ENCODE assay signal across 10 cellular contexts in genomic region chr11:119016216-119017009, GRCh38. TPM values are rescaled to one million over a fixed set of nuclear protein-coding genes. Genes with fewer than 3 reads are reported as not detected.
DNase-seq lines count a peak whose midpoint lies in the region; ATAC-seq and TF ChIP-seq lines count a peak whose summit lies in the region.
"Had no signal": no experiment of that assay in that cellular context is flagged by ENCODE, and none has a peak within 500 bp of the region (broad histone marks: within the 10 kb centered on the region; RNA-seq: fewer than 3 reads in every experiment).

No MANE protein-coding gene starts in this region.

- H3K27ac Mint-ChIP-seq in activated CD4-positive, alpha-beta T cell treated with anti-CD3 and anti-CD28 coated beads, Interleukin-2, amount 10 ng/mL, durations not matched to agents 7 days and 5 days, result peak overlapping the region; percentile 64
- H3K27ac Mint-ChIP-seq in WTC11, result peak overlapping the region; percentile 80
- H3K27ac Mint-ChIP-seq in stimulated activated memory B cell treated with anti-CD40 and anti-IgM and Interleukin-4, amounts not matched to agents 10 μg/mL and 1 μg/mL and 100 μg/mL, for 72 hours, result peak overlapping the region; percentile 95

- H3K36me3 Mint-ChIP-seq in activated CD4-positive, alpha-beta T cell treated with anti-CD3 and anti-CD28 coated beads, Interleukin-2, amount 10 ng/mL, durations not matched to agents 7 days and 5 days (ENCODE audit: low read depth), result peaks cover 70% of the 10 kb centered on the region
- peaks cover 64% of the 10 kb centered on the region for H3K36me3 Mint-ChIP-seq in WTC11
- peaks cover 55% of the 10 kb centered on the region for H3K36me3 Mint-ChIP-seq in stimulated activated memory B cell treated with anti-CD40 and anti-IgM and Interleukin-4, amounts not matched to agents 10 μg/mL and 1 μg/mL and 100 μg/mL, for 72 hours

- in situ Hi-C loops in ACHN (cut with HindIII; ENCODE audit: low pct_ligation_motif_present, low pct_unique_long_range_greater_than_20kb, low sequenced_read_pairs), result no loop called here

- no peaks in the 10 kb centered on the region for H3K9me3 Mint-ChIP-seq in activated CD4-positive, alpha-beta T cell treated with anti-CD3 and anti-CD28 coated beads, Interleukin-2, amount 10 ng/mL, durations not matched to agents 7 days and 5 days
- H3K9me3 Mint-ChIP-seq in WTC11, result no peaks in the 10 kb centered on the region
- H3K9me3 Mint-ChIP-seq in stimulated activated memory B cell treated with anti-CD40 and anti-IgM and Interleukin-4, amounts not matched to agents 10 μg/mL and 1 μg/mL and 100 μg/mL, for 72 hours, result no peaks in the 10 kb centered on the region

- POLR2A ChIA-PET in activated CD4-positive, alpha-beta T cell treated with anti-CD3 and anti-CD28 coated beads, Interleukin-2, amount 10 ng/mL, durations not matched to agents 7 days and 5 days (lab: Charles Lee), result interaction anchor here (1.0 kb wide), 1 partner anchor 16 kb away, joined by 6 read pairs; no protein-coding TSS in a partner anchor
- POLR2A ChIA-PET in WTC11 (lab: Charles Lee), result interaction anchor here (0.6 kb wide), 1 partner anchor 108 kb away, joined by 4 read pairs; no protein-coding TSS in a partner anchor

- TF ChIP-seq CTCF in WTC11 (IDR thresholded peaks at IDR 0.05) (no peak), fibroblast of villous mesenchyme (IDR thresholded peaks at IDR 0.05; ENCODE audit: insufficient read depth, low read depth, low read length) (no peak)

- H3K27me3 Mint-ChIP-seq in activated CD4-positive, alpha-beta T cell treated with anti-CD3 and anti-CD28 coated beads, Interleukin-2, amount 10 ng/mL, durations not matched to agents 7 days and 5 days, result no peaks in the 10 kb centered on the region
- H3K27me3 Mint-ChIP-seq in WTC11 (ENCODE audit: low read depth), result no peaks in the 10 kb centered on the region; the same call in 1 of the 2 replicates
- H3K27me3 Mint-ChIP-seq in stimulated activated memory B cell treated with anti-CD40 and anti-IgM and Interleukin-4, amounts not matched to agents 10 μg/mL and 1 μg/mL and 100 μg/mL, for 72 hours, result no peaks in the 10 kb centered on the region

- peaks cover 53% of the 10 kb centered on the region for H3K4me1 Mint-ChIP-seq in activated CD4-positive, alpha-beta T cell treated with anti-CD3 and anti-CD28 coated beads, Interleukin-2, amount 10 ng/mL, durations not matched to agents 7 days and 5 days
- peaks cover 16% of the 10 kb centered on the region for H3K4me1 Mint-ChIP-seq in WTC11
- H3K4me1 Mint-ChIP-seq in stimulated activated memory B cell treated with anti-CD40 and anti-IgM and Interleukin-4, amounts not matched to agents 10 μg/mL and 1 μg/mL and 100 μg/mL, for 72 hours, result peaks cover 24% of the 10 kb centered on the region

- CTCF ChIA-PET in activated CD4-positive, alpha-beta T cell treated with anti-CD3 and anti-CD28 coated beads, Interleukin-2, amount 10 ng/mL, durations not matched to agents 7 days and 5 days (lab: Charles Lee), result interaction anchor here (0.6 to 4.2 kb wide), 7 partner anchors 8 to 203 kb away, joined by 3 to 12 read pairs (median 5); partner anchors contain the start of gene SLC37A4
- CTCF ChIA-PET in WTC11 (lab: Charles Lee), result interaction anchor here (0.7 to 1.5 kb wide), 2 partner anchors 18 to 268 kb away, joined by 3 to 5 read pairs; partner anchors contain the start of gene CENATAC

- H3K4me3 ChIP-seq in fibroblast of villous mesenchyme (ENCODE audit: low read depth, low read length), result peak overlapping the region; percentile 95

- ATAC-seq in WTC11, result no peak
- no peak for ATAC-seq in stimulated activated memory B cell treated with anti-CD40 and anti-IgM and Interleukin-4, amounts not matched to agents 10 μg/mL and 1 μg/mL and 100 μg/mL, for 72 hours

- H3K4me3 Mint-ChIP-seq in activated CD4-positive, alpha-beta T cell treated with anti-CD3 and anti-CD28 coated beads, Interleukin-2, amount 10 ng/mL, durations not matched to agents 7 days and 5 days, result peak overlapping the region; percentile 98
- peak overlapping the region; percentile 98 for H3K4me3 Mint-ChIP-seq in WTC11
- H3K4me3 Mint-ChIP-seq in stimulated activated memory B cell treated with anti-CD40 and anti-IgM and Interleukin-4, amounts not matched to agents 10 μg/mL and 1 μg/mL and 100 μg/mL, for 72 hours, result peak overlapping the region; percentile 95

- no peak for DNase-seq in activated CD4-positive, alpha-beta T cell treated with anti-CD3 and anti-CD28 coated beads, Interleukin-2, amount 10 ng/mL, durations not matched to agents 7 days and 5 days
- DNase-seq in activated CD4-positive, alpha-beta T cell treated with anti-CD3 and anti-CD28 coated beads, Interleukin-2, amount 50 U/mL, for 1 hour, result no peak
- DNase-seq in WTC11 (ENCODE audit: low spot score) (no peak), fibroblast of villous mesenchyme (ENCODE audit: low read depth) (no peak), NOMO-1 treated with DMSO at 0.1 percent for 48 hours (lab: John Stamatoyannopoulos, UW; ENCODE audit: unreplicated experiment) (no peak), ACHN (no peak), NCI-H187 treated with DMSO at 0.1 percent for 48 hours (lab: John Stamatoyannopoulos, UW) (no peak)
- DNase-seq: midbrain, RPMI8226 had no signal

TF ChIP-seq in WTC11, 78 proteins besides CTCF, POLR2A, EP300 and RAD21:
- TF ChIP-seq EMX1 (CRISPR knock-in tag; IDR thresholded peaks at IDR 0.05) (peak; percentile 62; the same call in 1 of the 2 replicates), RORB (CRISPR knock-in tag; IDR thresholded peaks at IDR 0.05) (no peak)

RNA-seq across cellular contexts. Expression of gene RPS25, which starts 1.7 kb away (rescaled TPM):
- total RNA-seq in activated CD4-positive, alpha-beta T cell treated with anti-CD3 and anti-CD28 coated beads, Interleukin-2, amount 10 ng/mL, durations not matched to agents 7 days and 5 days, result 1,000 to 10,000 TPM; 1,054 to 1,196 TPM
- 1,349 to 1,504 TPM (median 1,464 TPM) in 3 replicates for total RNA-seq in WTC11 (2021)
- 886 and 914 TPM in 2 replicates for total RNA-seq in fibroblast of villous mesenchyme

RNA-seq across cellular contexts. Expression of gene TRAPPC4, which starts 2.2 kb away (rescaled TPM):
- total RNA-seq in activated CD4-positive, alpha-beta T cell treated with anti-CD3 and anti-CD28 coated beads, Interleukin-2, amount 10 ng/mL, durations not matched to agents 7 days and 5 days, result 10 to 100 TPM; 58.5 to 65.4 TPM
- total RNA-seq in WTC11 (2021) (65.1 to 75.7 TPM (median 65.5 TPM) in 3 replicates), fibroblast of villous mesenchyme (55.4 and 94.6 TPM in 2 replicates)

RNA-seq across cellular contexts. Expression of gene SLC37A4, which starts 14.3 kb away (rescaled TPM):
- total RNA-seq in activated CD4-positive, alpha-beta T cell treated with anti-CD3 and anti-CD28 coated beads, Interleukin-2, amount 10 ng/mL, durations not matched to agents 7 days and 5 days, result 10 to 100 TPM; 17.9 to 19.4 TPM
- 48.6 to 57.0 TPM (median 54.5 TPM) in 3 replicates for total RNA-seq in WTC11 (2021)
- total RNA-seq in fibroblast of villous mesenchyme, result 9.5 and 13.2 TPM in 2 replicates

RNA-seq across cellular contexts. Expression of gene CENATAC, which starts 18.5 kb away (rescaled TPM):
- 10 to 100 TPM; 40.4 to 47.2 TPM for total RNA-seq in activated CD4-positive, alpha-beta T cell treated with anti-CD3 and anti-CD28 coated beads, Interleukin-2, amount 10 ng/mL, durations not matched to agents 7 days and 5 days
- total RNA-seq in WTC11 (2021), result 39.1 to 42.1 TPM (median 41.7 TPM) in 3 replicates
- total RNA-seq in fibroblast of villous mesenchyme, result 34.5 and 42.8 TPM in 2 replicates

RNA-seq across cellular contexts. Expression of gene HYOU1, which starts 40.6 kb away (rescaled TPM):
- 100 to 1,000 TPM; 117 to 119 TPM for total RNA-seq in activated CD4-positive, alpha-beta T cell treated with anti-CD3 and anti-CD28 coated beads, Interleukin-2, amount 10 ng/mL, durations not matched to agents 7 days and 5 days
- total RNA-seq in WTC11 (2021) (212 to 276 TPM (median 218 TPM) in 3 replicates), fibroblast of villous mesenchyme (155 and 174 TPM in 2 replicates)
